Comparison of ENCODE assay signal across 29 cellular contexts in the genomic region with DNA sequence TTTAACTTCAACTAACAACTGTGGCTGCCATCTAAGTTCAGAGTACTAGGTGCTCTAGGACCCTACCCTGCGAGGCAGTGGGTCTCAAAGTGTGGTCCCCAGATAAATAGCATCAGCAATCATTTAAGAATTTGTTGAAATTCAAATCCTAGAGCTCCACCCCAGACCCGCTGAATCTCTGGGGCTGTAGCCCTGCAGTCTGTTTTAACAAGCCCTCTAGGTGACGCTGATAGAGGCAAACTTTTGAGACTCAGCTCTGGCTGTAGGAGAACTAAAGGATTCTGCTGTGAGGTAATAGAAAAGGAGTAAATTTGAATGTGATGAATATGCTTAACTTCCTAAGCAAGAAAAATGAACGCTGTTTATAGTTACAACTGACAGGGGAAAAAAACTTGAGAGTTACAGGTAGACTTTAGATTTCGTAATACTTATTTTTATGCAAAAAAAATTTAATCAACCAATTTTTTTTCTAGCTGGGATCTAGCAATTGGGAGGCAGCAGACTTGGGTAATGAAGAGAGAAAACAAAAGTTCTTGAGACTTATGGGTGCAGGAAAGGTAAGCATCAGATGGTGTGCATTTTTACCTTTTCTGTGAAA. TPM values are rescaled to one million over a fixed set of nuclear protein-coding genes. Genes with fewer than 3 reads are reported as not detected.
DNase-seq lines count a peak whose midpoint lies in the region; ATAC-seq lines count a peak whose summit lies in the region.
"Had no signal": no experiment of that assay in that cellular context is flagged by ENCODE, and none has a peak within 500 bp of the region (broad histone marks: within the 10 kb centered on the region; RNA-seq: fewer than 3 reads in every experiment).

No MANE protein-coding gene starts in this region.

- intact Hi-C loops in CD4-positive, alpha-beta memory T cell (cut with micrococcal nuclease) = no loop called here

- H3K36me3 ChIP-seq in CD4-positive, CD25-positive, alpha-beta regulatory T cell (ENCODE audit: control insufficient read depth, insufficient read depth, low read length) = peaks cover 66% of the 10 kb centered on the region
- peaks cover 23% of the 10 kb centered on the region for H3K36me3 ChIP-seq in CD4-positive, alpha-beta memory T cell (ENCODE audit: insufficient read depth, low read length)

- peaks cover 54% of the 10 kb centered on the region for H3K4me1 ChIP-seq in CD4-positive, CD25-positive, alpha-beta regulatory T cell (ENCODE audit: control insufficient read depth, insufficient read depth, low read length, poor library complexity, severe bottlenecking)
- peaks cover 72% of the 10 kb centered on the region for H3K4me1 ChIP-seq in CD4-positive, alpha-beta memory T cell (ENCODE audit: insufficient read depth, low read length)

- DNase-seq in CD4-positive, CD25-positive, alpha-beta regulatory T cell = no peak
- DNase-seq in CD4-positive, alpha-beta memory T cell = no peak
- DNase-seq in immature natural killer cell (no peak), islet precursor cell (no peak), DMS79 treated with DMSO at 0.1 percent for 48 hours (lab: John Stamatoyannopoulos, UW) (no peak), kidney tubule cell (ENCODE audit: low spot score) (no peak), GM03348 (ENCODE audit: low spot score) (no peak)
- DNase-seq: activated CD4-positive, alpha-beta T cell treated with anti-CD3 and anti-CD28 coated beads for 48 hours; activated naive CD8-positive, alpha-beta T cell treated with anti-CD3 and anti-CD28 coated beads, Interleukin-2, amount 10 ng/mL, durations not matched to agents 7 days and 5 days; cortex of kidney; DMS79; effector memory CD4-positive, alpha-beta T cell; GF-D8; GOT3; hypothalamus; left lung; NCI-H1048; NCI-H1694 treated with DMSO at 0.1 percent for 48 hours; NCI-H446; NCI-H82; SJCRH30; stimulated activated CD4-positive, alpha-beta T cell treated with anti-CD3 and anti-CD28 coated beads, Interleukin-15, amount 100 ng/mL, for 24 hours; stimulated activated naive B cell treated with anti-CD40 and anti-IgM and Interleukin-4, amounts not matched to agents 10 μg/mL and 1 μg/mL and 100 μg/mL, for 72 hours; T1000; upper lobe of right lung had no signal

- no peaks in the 10 kb centered on the region for H3K27me3 ChIP-seq in CD4-positive, CD25-positive, alpha-beta regulatory T cell (ENCODE audit: control insufficient read depth, insufficient read depth, low read length)
- H3K27me3 ChIP-seq in CD4-positive, alpha-beta memory T cell (ENCODE audit: insufficient read depth, low read length) = no peaks in the 10 kb centered on the region
- H3K27me3 ChIP-seq: ascending aorta, left lung, SJCRH30, suprapubic skin, upper lobe of right lung had no signal

- peak overlapping the region; percentile 15 for H3K4me3 ChIP-seq in CD4-positive, CD25-positive, alpha-beta regulatory T cell (ENCODE audit: low read depth, low read length)
- H3K4me3 ChIP-seq in CD4-positive, alpha-beta memory T cell (ENCODE audit: low read length in 2 of 2) = no peak overlapping the region
- H3K4me3 ChIP-seq: ascending aorta, left lung, SJCRH30, suprapubic skin, upper lobe of right lung had no signal

- no peak overlapping the region for H3K27ac ChIP-seq in CD4-positive, CD25-positive, alpha-beta regulatory T cell (ENCODE audit: insufficient read depth, low read length, poor library complexity, severe bottlenecking)
- no peak overlapping the region for H3K27ac ChIP-seq in CD4-positive, alpha-beta memory T cell (ENCODE audit: low read depth, low read length)
- H3K27ac ChIP-seq: ascending aorta, left lung, SJCRH30, suprapubic skin, upper lobe of right lung, VCaP had no signal

- H3K4me1 Mint-ChIP-seq in CD4-positive, CD25-positive, alpha-beta regulatory T cell = peaks cover 43 to 67% (median 49%) of the 10 kb centered on the region in 4 donors
- H3K4me1 Mint-ChIP-seq in CD4-positive, alpha-beta memory T cell = peaks cover 34 to 60% (median 49%) of the 10 kb centered on the region in 4 donors
- H3K4me1 Mint-ChIP-seq in activated T-helper 17 cell treated with anti-CD3 and anti-CD28 coated beads, Interleukin-2, amount 50 U/mL, for 72 hours = peaks cover 31% of the 10 kb centered on the region
- H3K4me1 Mint-ChIP-seq in immature natural killer cell = peaks cover 50 to 81% of the 10 kb centered on the region in 2 donors

- no peaks in the 10 kb centered on the region for H3K9me3 Mint-ChIP-seq in CD4-positive, CD25-positive, alpha-beta regulatory T cell
- no peaks in the 10 kb centered on the region for H3K9me3 Mint-ChIP-seq in CD4-positive, alpha-beta memory T cell
- H3K9me3 Mint-ChIP-seq in activated T-helper 17 cell treated with anti-CD3 and anti-CD28 coated beads, Interleukin-2, amount 50 U/mL, for 72 hours = no peaks in the 10 kb centered on the region
- H3K9me3 Mint-ChIP-seq in immature natural killer cell = no peaks in the 10 kb centered on the region
- H3K9me3 Mint-ChIP-seq: activated naive CD8-positive, alpha-beta T cell treated with anti-CD3 and anti-CD28 coated beads, Interleukin-2, amount 10 ng/mL, durations not matched to agents 7 days and 5 days; stimulated activated naive B cell treated with anti-CD40 and anti-IgM and Interleukin-4, amounts not matched to agents 10 μg/mL and 1 μg/mL and 100 μg/mL, for 72 hours had no signal

- CTCF ChIA-PET in CD4-positive, alpha-beta memory T cell (lab: Charles Lee; ENCODE audit: partially characterized antibody) = no interaction called here

- H3K9me3 ChIP-seq in CD4-positive, CD25-positive, alpha-beta regulatory T cell (ENCODE audit: control insufficient read depth in 2 of 2, low read length in 2 of 2) = no peaks in the 10 kb centered on the region
- no peaks in the 10 kb centered on the region for H3K9me3 ChIP-seq in CD4-positive, alpha-beta memory T cell (ENCODE audit: control insufficient read depth in 1 of 2, low read length in 2 of 2)
- H3K9me3 ChIP-seq: ascending aorta, left lung, SJCRH30, suprapubic skin, upper lobe of right lung had no signal

- POLR2A ChIA-PET in CD4-positive, alpha-beta memory T cell (lab: Charles Lee; ENCODE audit: partially characterized antibody) = no interaction called here

- no peak for ATAC-seq in CD4-positive, CD25-positive, alpha-beta regulatory T cell (ENCODE audit: low read depth in 2 of 2)
- no peak for ATAC-seq in activated T-helper 17 cell treated with anti-CD3 and anti-CD28 coated beads, Interleukin-2, amount 50 U/mL, for 72 hours (replicated peaks)
- ATAC-seq: left lung; stimulated activated naive B cell treated with anti-CD40 and anti-IgM and Interleukin-4, amounts not matched to agents 10 μg/mL and 1 μg/mL and 100 μg/mL, for 72 hours; upper lobe of right lung had no signal

- H3K4me3 Mint-ChIP-seq in CD4-positive, CD25-positive, alpha-beta regulatory T cell = peak overlapping the region in 2 of 4 donors; percentile 29 to 54
- peak overlapping the region in 3 of 8 donors; percentile 4 to 30 (median 22) for H3K4me3 Mint-ChIP-seq in CD4-positive, alpha-beta memory T cell
- peak overlapping the region; percentile 16 for H3K4me3 Mint-ChIP-seq in activated T-helper 17 cell treated with anti-CD3 and anti-CD28 coated beads, Interleukin-2, amount 50 U/mL, for 72 hours
- no peak overlapping the region for H3K4me3 Mint-ChIP-seq in immature natural killer cell
- H3K4me3 Mint-ChIP-seq: activated naive CD8-positive, alpha-beta T cell treated with anti-CD3 and anti-CD28 coated beads, Interleukin-2, amount 10 ng/mL, durations not matched to agents 7 days and 5 days; stimulated activated naive B cell treated with anti-CD40 and anti-IgM and Interleukin-4, amounts not matched to agents 10 μg/mL and 1 μg/mL and 100 μg/mL, for 72 hours had no signal

- H3K36me3 Mint-ChIP-seq in CD4-positive, CD25-positive, alpha-beta regulatory T cell = peaks cover 37% of the 10 kb centered on the region
- peaks cover 37 to 66% of the 10 kb centered on the region in 2 donors for H3K36me3 Mint-ChIP-seq in CD4-positive, alpha-beta memory T cell
- peaks cover 83% of the 10 kb centered on the region for H3K36me3 Mint-ChIP-seq in activated T-helper 17 cell treated with anti-CD3 and anti-CD28 coated beads, Interleukin-2, amount 50 U/mL, for 72 hours (ENCODE audit: low read depth)
- H3K36me3 Mint-ChIP-seq in immature natural killer cell = peaks cover 5 to 23% (median 7%) of the 10 kb centered on the region in 3 donors

- peak overlapping the region in 1 of 3 donors; percentile 33 for H3K27ac Mint-ChIP-seq in CD4-positive, CD25-positive, alpha-beta regulatory T cell
- peak overlapping the region; percentile 6 to 64 (median 25) for H3K27ac Mint-ChIP-seq in CD4-positive, alpha-beta memory T cell
- H3K27ac Mint-ChIP-seq in activated T-helper 17 cell treated with anti-CD3 and anti-CD28 coated beads, Interleukin-2, amount 50 U/mL, for 72 hours = peak overlapping the region; percentile 12
- H3K27ac Mint-ChIP-seq in immature natural killer cell = peak overlapping the region in 4 of 6 donors; percentile 8 to 41 (median 17)
- H3K27ac Mint-ChIP-seq: activated naive CD8-positive, alpha-beta T cell treated with anti-CD3 and anti-CD28 coated beads, Interleukin-2, amount 10 ng/mL, durations not matched to agents 7 days and 5 days; stimulated activated naive B cell treated with anti-CD40 and anti-IgM and Interleukin-4, amounts not matched to agents 10 μg/mL and 1 μg/mL and 100 μg/mL, for 72 hours had no signal

- H3K27me3 Mint-ChIP-seq in CD4-positive, CD25-positive, alpha-beta regulatory T cell = no peaks in the 10 kb centered on the region
- H3K27me3 Mint-ChIP-seq in CD4-positive, alpha-beta memory T cell = no peaks in the 10 kb centered on the region
- H3K27me3 Mint-ChIP-seq in activated T-helper 17 cell treated with anti-CD3 and anti-CD28 coated beads, Interleukin-2, amount 50 U/mL, for 72 hours = no peaks in the 10 kb centered on the region
- H3K27me3 Mint-ChIP-seq in immature natural killer cell (ENCODE audit: low read depth in 3 of 3) = no peaks in the 10 kb centered on the region
- H3K27me3 Mint-ChIP-seq: activated naive CD8-positive, alpha-beta T cell treated with anti-CD3 and anti-CD28 coated beads, Interleukin-2, amount 10 ng/mL, durations not matched to agents 7 days and 5 days; stimulated activated naive B cell treated with anti-CD40 and anti-IgM and Interleukin-4, amounts not matched to agents 10 μg/mL and 1 μg/mL and 100 μg/mL, for 72 hours had no signal

RNA-seq across cellular contexts. Expression of a gene that starts 5.8 kb away (rescaled TPM):
- total RNA-seq in CD4-positive, CD25-positive, alpha-beta regulatory T cell = 168 TPM
- polyA plus RNA-seq in CD4-positive, CD25-positive, alpha-beta regulatory T cell = 100 to 1,000 TPM; 154 to 167 (median 164) TPM
- total RNA-seq in CD4-positive, alpha-beta memory T cell = 100 to 1,000 TPM; 145 to 148 TPM
- polyA plus RNA-seq in CD4-positive, alpha-beta memory T cell = 100 to 1,000 TPM; 167 to 221 TPM
- total RNA-seq in activated T-helper 17 cell treated with anti-CD3 and anti-CD28 coated beads, Interleukin-2, amount 50 U/mL, for 72 hours = 100 to 1,000 TPM; 122 to 126 TPM
- polyA plus RNA-seq in immature natural killer cell = 100 to 1,000 TPM; 166 to 212 (median 179) TPM
